Comparison of ENCODE assay signal across 1 cellular context in genomic region chr6:26336355-26337198, GRCh38.
TF ChIP-seq lines count a peak whose summit lies in the region.

No MANE protein-coding gene starts in this region.

TF ChIP-seq in GM12878, 131 proteins besides CTCF, POLR2A, EP300 and RAD21:
- TF ChIP-seq SIX5 (IDR thresholded peaks at IDR 0.05; ENCODE audit: low read depth, low read length, severe bottlenecking) = no peak
- TF ChIP-seq IKZF1 (conservative IDR thresholded peaks at IDR 0.05) = 0 out of 2 replicates have a peak, but pooled peaks have one; percentile 30
TF ChIP-seq in GM12878: peak in this region for 1.
